In genomic region chr2:17851731-17852585, GRCh38 we compare ENCODE assay signal across 8 cellular contexts. TPM values are rescaled to one million over a fixed set of nuclear protein-coding genes. Genes with fewer than 3 reads are reported as not detected.
DNase-seq lines count a peak whose midpoint lies in the region; ATAC-seq and TF ChIP-seq lines count a peak whose summit lies in the region.

No MANE protein-coding gene starts in this region.

- H3K9ac ChIP-seq in OCI-LY3 (ENCODE audit: low read length) (no peak overlapping the region), mammary epithelial cell (ENCODE audit: insufficient read depth, low read length) (no peak overlapping the region)

- dilution Hi-C loops in mammary epithelial cell (cut with HindIII; ENCODE audit: low sequenced_read_pairs), result loop anchor here (25.0 kb wide), 1 partner anchor 285 kb away; no protein-coding TSS in a partner anchor

- H3K27me3 ChIP-seq in OCI-LY3 (ENCODE audit: low read depth, low read length) (peaks cover 13% of the 10 kb centered on the region), mammary epithelial cell (ENCODE audit: insufficient read depth, low read length) (no peaks in the 10 kb centered on the region), thoracic aorta (replicated peaks; ENCODE audit: insufficient read depth) (no peaks in the 10 kb centered on the region)

- H3K79me2 ChIP-seq in OCI-LY3 (ENCODE audit: low read length) (no peaks in the 10 kb centered on the region), mammary epithelial cell (ENCODE audit: insufficient read depth, low read length) (no peaks in the 10 kb centered on the region)

- CTCF ChIA-PET in mammary epithelial cell (lab: Charles Lee; ENCODE audit: low non-redundant PET), result no interaction called here

- DNase-seq in activated CD4-positive, alpha-beta T cell treated with anti-CD3 and anti-CD28 coated beads for 48 hours, result peak; percentile 54
- DNase-seq in activated CD4-positive, alpha-beta T cell treated with anti-CD3 and anti-CD28 coated beads, Interleukin-2, amount 50 U/mL, for 4 hours, result no peak
- peak; percentile 69 for DNase-seq in HT-29 (ENCODE audit: low spot score)
- peak; percentile 58 for DNase-seq in mammary epithelial cell
- DNase-seq in left kidney (ENCODE audit: low read depth, low spot score), result peak; percentile 74
- DNase-seq in thoracic aorta (ENCODE audit: low spot score), result no peak

- H3K4me1 ChIP-seq in OCI-LY3 (ENCODE audit: low read length) (peaks cover 8% of the 10 kb centered on the region), mammary epithelial cell (ENCODE audit: insufficient read depth, low read length) (no peaks in the 10 kb centered on the region), thoracic aorta (ENCODE audit: control insufficient read depth in 1 of 2, low read depth in 2 of 2) (no peaks in the 10 kb centered on the region)

- H3K4me3 ChIP-seq in OCI-LY3 (ENCODE audit: low read length) (no peak overlapping the region), mammary epithelial cell (replicated peaks in 1 of 3; ENCODE audit: insufficient read depth in 1 of 3, low read depth in 2 of 3, low read length in 3 of 3) (no peak overlapping the region), thoracic aorta (no peak overlapping the region)

- BruUV-seq in mammary epithelial cell (replicated peaks; lab: Mats Ljungman, UMichigan), result no TSS peak

- H3K27ac ChIP-seq in OCI-LY3 (ENCODE audit: low read length), result no peak overlapping the region
- no peak overlapping the region for H3K27ac ChIP-seq in mammary epithelial cell (ENCODE audit: insufficient read depth, low read depth, low read length)
- H3K27ac ChIP-seq in thoracic aorta, result no peak overlapping the region

- 33% methylated on average over 9 of the region's 9 CpGs for WGBS in mammary epithelial cell (ENCODE audit: low coverage, missing lambda C conversion rate)

- H2AFZ ChIP-seq in OCI-LY3 (ENCODE audit: low read depth, low read length) (peak overlapping the region; percentile 79; the same call in 1 of the 2 replicates), mammary epithelial cell (ENCODE audit: low read depth, low read length) (no peak overlapping the region)

- H3K36me3 ChIP-seq in OCI-LY3 (replicated peaks; ENCODE audit: low read depth, low read length) (no peaks in the 10 kb centered on the region), mammary epithelial cell (ENCODE audit: insufficient read depth, low read length) (no peaks in the 10 kb centered on the region), thoracic aorta (no peaks in the 10 kb centered on the region)

- intact Hi-C loops in mammary epithelial cell (cut with micrococcal nuclease), result loop anchor here (1.0 kb wide), 5 partner anchors 66 to 526 kb away; no protein-coding TSS in a partner anchor

- H4K20me1 ChIP-seq in OCI-LY3 (ENCODE audit: insufficient read depth, low read length) (no peaks in the 10 kb centered on the region), mammary epithelial cell (ENCODE audit: insufficient read depth, low read length) (no peaks in the 10 kb centered on the region)

- in situ Hi-C loops in mammary epithelial cell (cut with MboI; ENCODE audit: low sequenced_read_pairs in 2 of 2), result loop anchor here (5.0 to 10.0 kb wide), 2 partner anchors 270 to 533 kb away; no protein-coding TSS in a partner anchor

- no peaks in the 10 kb centered on the region for H3K9me3 ChIP-seq in OCI-LY3 (ENCODE audit: insufficient read depth, low read length)
- no peaks in the 10 kb centered on the region for H3K9me3 ChIP-seq in mammary epithelial cell (replicated peaks; ENCODE audit: insufficient read depth, low read length)
- H3K9me3 ChIP-seq in thoracic aorta, result no peaks in the 10 kb centered on the region

- TF ChIP-seq CTCF in OCI-LY3 (IDR thresholded peaks at IDR 0.05; ENCODE audit: low read depth, low read length) (peak; percentile 91), mammary epithelial cell (conservative IDR thresholded peaks at IDR 0.05 in 1 of 2, IDR thresholded peaks at IDR 0.05 in 1 of 2; ENCODE audit: extremely low read depth in 1 of 2, insufficient read depth in 1 of 2, low read depth in 1 of 2, low read length in 2 of 2) (peak; percentile 90 to 91), thoracic aorta (IDR thresholded peaks at IDR 0.05) (peak; percentile 91)

- ATAC-seq in GM21528 (IDR thresholded peaks at IDR 0.05; ENCODE audit: low FRiP score, unreplicated experiment) (peak; percentile 73), thoracic aorta (ENCODE audit: insufficient number of reproducible peaks, low FRiP score, low read depth) (peak; percentile 66)

- peak overlapping the region; percentile 57 for H3K4me2 ChIP-seq in OCI-LY3 (ENCODE audit: low read length)
- H3K4me2 ChIP-seq in mammary epithelial cell (ENCODE audit: insufficient read depth, low read depth, low read length), result no peak overlapping the region

RNA-seq across cellular contexts. Expression of gene KCNS3, which starts 26.5 kb away (rescaled TPM):
- 0.05 TPM in 1 of 2 replicates, not detected in the other for total RNA-seq in HT-29 (2014; rRNA removed; shearing (Covaris generic))
- total RNA-seq in mammary epithelial cell (1 to 10 TPM; 2.5 to 8.0 TPM), thoracic aorta (10 to 100 TPM; 30.3 to 33.6 TPM)
- polyA plus RNA-seq in mammary epithelial cell, result 3.8 TPM
- polyA minus RNA-seq in mammary epithelial cell, result 2.2 TPM

RNA-seq across cellular contexts. Expression of gene MSGN1, which starts 35.7 kb away (rescaled TPM):
- not detected in 2 replicates for total RNA-seq in HT-29 (2014; rRNA removed; shearing (Covaris generic))
- total RNA-seq in mammary epithelial cell (not detected), thoracic aorta (not detected)
- polyA plus RNA-seq in mammary epithelial cell, result not detected
- polyA minus RNA-seq in mammary epithelial cell, result not detected

Comparison
In these comparisons a context has a peak if more than half of its experiments do, and no peak if none do; other contexts are left out.
1. DNase-seq: peak in activated CD4-positive, alpha-beta T cell treated with anti-CD3 and anti-CD28 coated beads for 48 hours (single experiment), HT-29 (single experiment), mammary epithelial cell (single experiment) and left kidney (single experiment); none in activated CD4-positive, alpha-beta T cell treated with anti-CD3 and anti-CD28 coated beads, Interleukin-2, amount 50 U/mL, for 4 hours (0 of 2) and thoracic aorta (single experiment).
2. Peak in every context shown above with its lines, with median percentiles within 50 percentile points of each other: CTCF ChIP-seq.